Comparison of ENCODE assay signal across 26 cellular contexts in the genomic region with DNA sequence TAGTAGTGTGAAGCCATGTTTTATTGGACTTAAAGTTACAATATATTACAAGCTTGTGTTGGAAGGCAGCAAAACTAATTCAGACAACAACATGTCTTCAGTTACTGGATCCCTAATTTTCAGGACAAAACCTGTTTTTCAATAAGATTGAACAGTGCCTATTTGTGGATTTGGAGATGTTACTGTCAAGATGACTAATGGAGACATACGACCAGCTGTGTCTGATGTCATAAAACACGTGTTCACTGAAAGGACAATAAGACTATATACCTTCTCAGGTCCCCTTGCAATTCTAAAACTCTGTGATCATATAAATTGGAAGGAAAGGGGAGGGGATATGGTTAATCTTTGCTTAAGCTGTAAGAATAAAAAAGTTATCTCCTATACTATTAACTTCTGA. TPM values are rescaled to one million over a fixed set of nuclear protein-coding genes. Genes with fewer than 3 reads are reported as not detected.
DNase-seq lines count a peak whose midpoint lies in the region; ATAC-seq, FAIRE-seq and TF ChIP-seq lines count a peak whose summit lies in the region.
"Had no signal": no experiment of that assay in that cellular context is flagged by ENCODE, and none has a peak within 500 bp of the region (broad histone marks: within the 10 kb centered on the region; RNA-seq: fewer than 3 reads in every experiment).

No MANE protein-coding gene starts in this region.

- H3K79me1 ChIP-seq in mesenchymal stem cell (replicated peaks; ENCODE audit: low read length, poor library complexity, severe bottlenecking): peaks cover 5% of the 10 kb centered on the region

- no peak for TF ChIP-seq EP300 in suprapubic skin (IDR thresholded peaks at IDR 0.05)

- peaks cover 56% of the 10 kb centered on the region for H3K36me3 Mint-ChIP-seq in stimulated activated naive CD8-positive, alpha-beta T cell treated with anti-CD3 and anti-CD28 coated beads, Interleukin-15, Interleukin-2, amounts not matched to agents 100 ng/mL and 50 ng/mL, for 24 hours (ENCODE audit: low read depth)
- H3K36me3 Mint-ChIP-seq in T-cell: peaks cover 18% of the 10 kb centered on the region

- CTCF ChIA-PET in T-cell (lab: Charles Lee): no interaction called here

- no peak overlapping the region for H2AFZ ChIP-seq in keratinocyte (ENCODE audit: control insufficient read depth, low read length)
- H2AFZ ChIP-seq in mesenchymal stem cell (ENCODE audit: low read depth, low read length): no peak overlapping the region

- no peaks in the 10 kb centered on the region for H3K9me3 ChIP-seq in keratinocyte (ENCODE audit: control insufficient read depth, low read depth, low read length)
- H3K9me3 ChIP-seq in suprapubic skin: no peaks in the 10 kb centered on the region
- H3K9me3 ChIP-seq in mesenchymal stem cell (ENCODE audit: control insufficient read depth, low read length): no peaks in the 10 kb centered on the region
- H3K9me3 ChIP-seq: esophagus squamous epithelium, upper lobe of right lung had no signal

- no peak overlapping the region for H3K23ac ChIP-seq in mesenchymal stem cell (ENCODE audit: low read length in 2 of 2)

- H2BK15ac ChIP-seq in mesenchymal stem cell (ENCODE audit: low read depth, poor library complexity, severe bottlenecking): no peak overlapping the region

- no peak overlapping the region for H4K91ac ChIP-seq in mesenchymal stem cell (ENCODE audit: low read length)

- H2BK5ac ChIP-seq in mesenchymal stem cell (ENCODE audit: low read depth, low read length, poor library complexity, severe bottlenecking): no peak overlapping the region

- no peaks in the 10 kb centered on the region for H3K79me2 ChIP-seq in keratinocyte (ENCODE audit: control insufficient read depth, insufficient read depth, low read length)

- dilution Hi-C loops in keratinocyte (cut with MboI; ENCODE audit: extremely low pct_ligation_motif_present, low sequenced_read_pairs): no loop called here

- ATAC-seq in stimulated activated naive CD8-positive, alpha-beta T cell treated with anti-CD3 and anti-CD28 coated beads, Interleukin-15, amount 100 ng/mL, for 72 hours: no peak
- no peak for ATAC-seq in T-cell (replicated peaks in 1 of 4)
- ATAC-seq: HCT116, left cardiac atrium, SK-N-SH treated with all-trans-retinoic acid at 6 μM for 48 hours, upper lobe of right lung had no signal

- H3K4me1 ChIP-seq in keratinocyte (ENCODE audit: control insufficient read depth, extremely low read depth, insufficient read depth, low read length) (no peaks in the 10 kb centered on the region), suprapubic skin (peaks cover 2% of the 10 kb centered on the region), mesenchymal stem cell (ENCODE audit: control insufficient read depth, insufficient read depth, low read depth, low read length) (no peaks in the 10 kb centered on the region)
- H3K4me1 ChIP-seq: esophagus squamous epithelium, upper lobe of right lung had no signal

- H3K14ac ChIP-seq in mesenchymal stem cell (ENCODE audit: low read length in 2 of 2): no peak overlapping the region

- TF ChIP-seq POLR2A in suprapubic skin (IDR thresholded peaks at IDR 0.05): no peak

- no peak overlapping the region for H3K4me2 ChIP-seq in keratinocyte (ENCODE audit: control insufficient read depth, extremely low read depth, insufficient read depth, low read depth, low read length)
- no peak overlapping the region for H3K4me2 ChIP-seq in mesenchymal stem cell (ENCODE audit: low read length, poor library complexity, severe bottlenecking)

- no peak overlapping the region for H2BK120ac ChIP-seq in mesenchymal stem cell (ENCODE audit: low read depth, low read length)

- H3K27ac ChIP-seq in keratinocyte (ENCODE audit: control insufficient read depth, insufficient read depth, low read length) (no peak overlapping the region), suprapubic skin (no peak overlapping the region), mesenchymal stem cell (ENCODE audit: low read length, poor library complexity, severe bottlenecking) (no peak overlapping the region)
- H3K27ac ChIP-seq: esophagus squamous epithelium, upper lobe of right lung had no signal

- peaks cover 14% of the 10 kb centered on the region for H3K4me1 Mint-ChIP-seq in stimulated activated naive CD8-positive, alpha-beta T cell treated with anti-CD3 and anti-CD28 coated beads, Interleukin-15, Interleukin-2, amounts not matched to agents 100 ng/mL and 50 ng/mL, for 24 hours (ENCODE audit: low read depth)
- peaks cover 18% of the 10 kb centered on the region for H3K4me1 Mint-ChIP-seq in stimulated activated naive CD8-positive, alpha-beta T cell treated with anti-CD3 and anti-CD28 coated beads, Interleukin-15, amount 100 ng/mL, for 72 hours
- H3K4me1 Mint-ChIP-seq in T-cell: peaks cover 23 to 38% (median 28%) of the 10 kb centered on the region in 3 donors

- H4K8ac ChIP-seq in mesenchymal stem cell (ENCODE audit: low read length): no peak overlapping the region

- H3K27me3 ChIP-seq in keratinocyte (ENCODE audit: control insufficient read depth, extremely low read depth, insufficient read depth, low read length) (no peaks in the 10 kb centered on the region), suprapubic skin (no peaks in the 10 kb centered on the region), mesenchymal stem cell (ENCODE audit: control insufficient read depth in 1 of 2, insufficient read depth in 1 of 2, low read length in 2 of 2) (no peaks in the 10 kb centered on the region)
- H3K27me3 ChIP-seq: esophagus squamous epithelium, upper lobe of right lung had no signal

- peak overlapping the region; percentile 10 for H3K27ac Mint-ChIP-seq in stimulated activated naive CD8-positive, alpha-beta T cell treated with anti-CD3 and anti-CD28 coated beads, Interleukin-15, Interleukin-2, amounts not matched to agents 100 ng/mL and 50 ng/mL, for 24 hours
- no peak overlapping the region for H3K27ac Mint-ChIP-seq in stimulated activated naive CD8-positive, alpha-beta T cell treated with anti-CD3 and anti-CD28 coated beads, Interleukin-15, amount 100 ng/mL, for 72 hours
- peak overlapping the region; percentile 7 to 80 for H3K27ac Mint-ChIP-seq in T-cell

- no peak overlapping the region for H3K18ac ChIP-seq in mesenchymal stem cell (ENCODE audit: low read depth in 1 of 2, low read length in 2 of 2)

- no peak overlapping the region for H3K4me3 Mint-ChIP-seq in stimulated activated naive CD8-positive, alpha-beta T cell treated with anti-CD3 and anti-CD28 coated beads, Interleukin-15, Interleukin-2, amounts not matched to agents 100 ng/mL and 50 ng/mL, for 24 hours
- H3K4me3 Mint-ChIP-seq in stimulated activated naive CD8-positive, alpha-beta T cell treated with anti-CD3 and anti-CD28 coated beads, Interleukin-15, amount 100 ng/mL, for 72 hours: no peak overlapping the region
- H3K4me3 Mint-ChIP-seq in T-cell: no peak overlapping the region

- FAIRE-seq in keratinocyte (lab: Jason Lieb, UNC): peak; percentile 29
- FAIRE-seq: astrocyte, small intestine had no signal

- no peaks in the 10 kb centered on the region for H3K9me1 ChIP-seq in keratinocyte (ENCODE audit: control insufficient read depth, extremely low read depth, insufficient read depth, low read length)

- no peak overlapping the region for H3K4me3 ChIP-seq in keratinocyte (ENCODE audit: control insufficient read depth in 2 of 3, extremely low read depth in 1 of 3, insufficient read depth in 2 of 3, low read depth in 1 of 3, low read length in 3 of 3)
- no peak overlapping the region for H3K4me3 ChIP-seq in suprapubic skin
- H3K4me3 ChIP-seq in mesenchymal stem cell (ENCODE audit: insufficient read depth in 1 of 2, low read depth in 1 of 2, low read length in 2 of 2): no peak overlapping the region
- H3K4me3 ChIP-seq: esophagus squamous epithelium, upper lobe of right lung had no signal

- H3K9me3 Mint-ChIP-seq in stimulated activated naive CD8-positive, alpha-beta T cell treated with anti-CD3 and anti-CD28 coated beads, Interleukin-15, Interleukin-2, amounts not matched to agents 100 ng/mL and 50 ng/mL, for 24 hours: no peaks in the 10 kb centered on the region
- H3K9me3 Mint-ChIP-seq in stimulated activated naive CD8-positive, alpha-beta T cell treated with anti-CD3 and anti-CD28 coated beads, Interleukin-15, amount 100 ng/mL, for 72 hours: peaks cover 0 to 7% of the 10 kb centered on the region in 2 donors
- H3K9me3 Mint-ChIP-seq in T-cell: no peaks in the 10 kb centered on the region

- no peaks in the 10 kb centered on the region for H3K27me3 Mint-ChIP-seq in stimulated activated naive CD8-positive, alpha-beta T cell treated with anti-CD3 and anti-CD28 coated beads, Interleukin-15, Interleukin-2, amounts not matched to agents 100 ng/mL and 50 ng/mL, for 24 hours
- no peaks in the 10 kb centered on the region for H3K27me3 Mint-ChIP-seq in stimulated activated naive CD8-positive, alpha-beta T cell treated with anti-CD3 and anti-CD28 coated beads, Interleukin-15, amount 100 ng/mL, for 72 hours
- no peaks in the 10 kb centered on the region for H3K27me3 Mint-ChIP-seq in T-cell

- TF ChIP-seq CTCF in keratinocyte (optimal IDR thresholded peaks at IDR 0.05 in 1 of 3, IDR thresholded peaks at IDR 0.05 in 1 of 3, conservative IDR thresholded peaks at IDR 0.05 in 1 of 3; ENCODE audit: extremely low read depth in 1 of 3, insufficient read depth in 2 of 3, low read length in 3 of 3): no peak
- TF ChIP-seq CTCF in suprapubic skin (IDR thresholded peaks at IDR 0.05): no peak

- WGBS in suprapubic skin: 42% methylated on average over 2 of the region's 2 CpGs
- no CpG with 5 or more reads among the region's 2 CpGs for WGBS in mesenchymal stem cell

- POLR2A ChIA-PET in T-cell (lab: Charles Lee): no interaction called here

- peaks cover 2 to 4% of the 10 kb centered on the region in 2 experiments for H3K36me3 ChIP-seq in keratinocyte (ENCODE audit: control insufficient read depth in 2 of 2, extremely low read depth in 1 of 2, insufficient read depth in 2 of 2, low read length in 2 of 2)
- H3K36me3 ChIP-seq in suprapubic skin: peaks cover 7% of the 10 kb centered on the region
- peaks cover 0 to 20% of the 10 kb centered on the region in 2 experiments for H3K36me3 ChIP-seq in mesenchymal stem cell (ENCODE audit: control insufficient read depth in 1 of 2, insufficient read depth in 2 of 2, low read depth in 1 of 2, low read length in 2 of 2)
- H3K36me3 ChIP-seq: upper lobe of right lung had no signal

- no peak overlapping the region for H2AK5ac ChIP-seq in mesenchymal stem cell (ENCODE audit: low read length, severe bottlenecking)

- no peak overlapping the region for H2BK12ac ChIP-seq in mesenchymal stem cell (ENCODE audit: low read length in 2 of 2)

- no peak overlapping the region for H3K9ac ChIP-seq in keratinocyte (ENCODE audit: control insufficient read depth, extremely low read depth, insufficient read depth, low read length)
- H3K9ac ChIP-seq in mesenchymal stem cell (ENCODE audit: low read length): no peak overlapping the region

- DNase-seq in stimulated activated naive CD8-positive, alpha-beta T cell treated with anti-CD3 and anti-CD28 coated beads, Interleukin-15, amount 100 ng/mL, for 72 hours: no peak
- DNase-seq in T-cell (no peak), keratinocyte (ENCODE audit: low read depth, low spot score) (no peak), suprapubic skin (ENCODE audit: low spot score in 2 of 2) (no peak), mesenchymal stem cell (no peak), foreskin melanocyte (no peak)
- DNase-seq: activated CD4-positive, alpha-beta T cell treated with anti-CD3 and anti-CD28 coated beads for 1 hour; activated CD8-positive, alpha-beta memory T cell treated with anti-CD3 and anti-CD28 coated beads, Interleukin-2, amount 50 U/mL, for 48 hours; activated naive CD4-positive, alpha-beta T cell treated with Interleukin-2 at 50 U/mL for 16 hours; effector CD8-positive, alpha-beta T cell; esophagus squamous epithelium; Kasumi-1; left cardiac atrium; mesendoderm; NCI-H1092 treated with DMSO at 0.1 percent for 48 hours; NCI-H2081 treated with DMSO at 0.1 percent for 48 hours; NCI-H510A; RPMI8226; small intestine; stimulated activated CD4-positive, alpha-beta T cell treated with anti-CD3 and anti-CD28 coated beads, Interleukin-2, amount 100 ng/mL, for 48 hours; T1000; upper lobe of right lung had no signal

- no peaks in the 10 kb centered on the region for H4K20me1 ChIP-seq in keratinocyte (ENCODE audit: control insufficient read depth, extremely low read depth, insufficient read depth, low read length)

- no peak overlapping the region for H3K4ac ChIP-seq in mesenchymal stem cell (ENCODE audit: low read depth in 1 of 2, low read length in 2 of 2)

RNA-seq across cellular contexts. Expression of gene METTL21A, which starts 21.7 kb away (rescaled TPM):
- total RNA-seq in T-cell (10 to 100 TPM; 14.3 to 23.1 (median 18.2) TPM), suprapubic skin (10 to 100 TPM in 1 of 4 donors, 1 to 10 TPM in 3; 5.6 to 24.1 (median 8.0) TPM)
- 5.3 to 10.1 TPM (median 7.9 TPM) in 3 replicates for polyA plus RNA-seq in keratinocyte
- 3.7 TPM for polyA plus RNA-seq in keratinocyte (2011; ENCODE audit: low read depth)
- polyA plus RNA-seq in keratinocyte (2011; cell fraction: cytosol; rRNA removed): 5.9 and 7.4 TPM in 2 replicates
- polyA plus RNA-seq in keratinocyte (2011; cell fraction: nucleus; rRNA removed): 3.6 and 3.9 TPM in 2 replicates
- polyA plus RNA-seq in keratinocyte (2012; ENCODE audit: low replicate concordance): 4.6 and 8.8 TPM in 2 replicates
- 0.86 to 6.7 TPM (median 6.6 TPM) in 3 replicates for polyA minus RNA-seq in keratinocyte
- 4.2 TPM for polyA minus RNA-seq in keratinocyte (2011; cell fraction: cytosol; rRNA and poly(A)+ RNA removed)
- polyA minus RNA-seq in keratinocyte (2011; cell fraction: nucleus; rRNA and poly(A)+ RNA removed): 1.3 and 2.4 TPM in 2 replicates
- 13.1 TPM for polyA plus RNA-seq in mesenchymal stem cell (2013, experiment 1 of 2)
- 13.2 TPM for polyA plus RNA-seq in mesenchymal stem cell (2013, experiment 2 of 2)

Comparison
In these comparisons a context has a peak if more than half of its experiments do, and no peak if none do; other contexts are left out.
1. H3K27ac Mint-ChIP-seq: peak in stimulated activated naive CD8-positive, alpha-beta T cell treated with anti-CD3 and anti-CD28 coated beads, Interleukin-15, Interleukin-2, amounts not matched to agents 100 ng/mL and 50 ng/mL, for 24 hours (single experiment) and T-cell (2 of 2); none in stimulated activated naive CD8-positive, alpha-beta T cell treated with anti-CD3 and anti-CD28 coated beads, Interleukin-15, amount 100 ng/mL, for 72 hours (0 of 2).